19 cellular contexts compared by ENCODE assay signal in genomic region chr10:131183546-131184045, GRCh38.
DNase-seq lines count a peak whose midpoint lies in the region; ATAC-seq and TF ChIP-seq lines count a peak whose summit lies in the region.
"Had no signal": no experiment of that assay in that cellular context is flagged by ENCODE, and none has a peak within 500 bp of the region (broad histone marks: within the 10 kb centered on the region; RNA-seq: fewer than 3 reads in every experiment).

No MANE protein-coding gene starts in this region.

- no peaks in the 10 kb centered on the region for H3K9me3 ChIP-seq in upper lobe of right lung
- H3K9me3 ChIP-seq in PC-3 (ENCODE audit: low read length), result no peaks in the 10 kb centered on the region

- no peaks in the 10 kb centered on the region for H3K79me2 ChIP-seq in PC-3 (ENCODE audit: low read length)

- H3K4me1 ChIP-seq in upper lobe of right lung, result no peaks in the 10 kb centered on the region
- no peaks in the 10 kb centered on the region for H3K4me1 ChIP-seq in PC-3 (ENCODE audit: insufficient read depth, low read length)

- H4K20me1 ChIP-seq in PC-3 (ENCODE audit: low read length), result no peaks in the 10 kb centered on the region

- no peak for ATAC-seq in upper lobe of right lung
- no peak for ATAC-seq in PC-3
- ATAC-seq: CD8-positive, alpha-beta T cell; GM12878 had no signal

- H3K9ac ChIP-seq in PC-3 (ENCODE audit: low read length), result no peak overlapping the region
- H3K9ac ChIP-seq: BLaER1 treated with 17β-estradiol and CSF1 and Interleukin-3, amounts not matched to agents 10 nM and 100 nM had no signal

- TF ChIP-seq CTCF in coronary artery (IDR thresholded peaks at IDR 0.05) (no peak), upper lobe of right lung (IDR thresholded peaks at IDR 0.05) (no peak), PC-3 (conservative IDR thresholded peaks at IDR 0.05; ENCODE audit: low read depth, low read length) (no peak), foreskin fibroblast (IDR thresholded peaks at IDR 0.05; ENCODE audit: low read depth, low read length) (no peak)

- no peaks in the 10 kb centered on the region for H3K36me3 ChIP-seq in upper lobe of right lung
- no peaks in the 10 kb centered on the region for H3K36me3 ChIP-seq in PC-3 (ENCODE audit: low read depth, low read length)

- no peak overlapping the region for H3K27ac ChIP-seq in coronary artery
- no peak overlapping the region for H3K27ac ChIP-seq in upper lobe of right lung
- no peak overlapping the region for H3K27ac ChIP-seq in PC-3 (ENCODE audit: low read length)
- H3K27ac ChIP-seq: BLaER1 treated with 17β-estradiol and CSF1 and Interleukin-3, amounts not matched to agents 10 nM and 100 nM had no signal

- no TSS peak for BruUV-seq in PC-3 (replicated peaks; lab: Mats Ljungman, UMichigan)

- H3K27me3 ChIP-seq in upper lobe of right lung (peaks cover 8% of the 10 kb centered on the region), PC-3 (ENCODE audit: low read length) (no peaks in the 10 kb centered on the region)

- CTCF ChIA-PET in PC-3 (lab: Charles Lee), result no interaction called here

- H3K4me2 ChIP-seq in PC-3 (ENCODE audit: low read length), result no peak overlapping the region
- H3K4me2 ChIP-seq: BLaER1 treated with 17β-estradiol and CSF1 and Interleukin-3, amounts not matched to agents 10 nM and 100 nM had no signal

- peak; percentile 18 for DNase-seq in activated CD8-positive, alpha-beta memory T cell treated with anti-CD3 and anti-CD28 coated beads, Interleukin-2, amount 50 U/mL, for 48 hours
- DNase-seq in activated CD8-positive, alpha-beta memory T cell treated with anti-CD3 and anti-CD28 coated beads, Interleukin-2, amount 50 U/mL, for 4 hours, result no peak
- DNase-seq in coronary artery (ENCODE audit: low spot score), result peak; percentile 43
- DNase-seq in posterior vena cava (ENCODE audit: low spot score), result peak; percentile 22
- DNase-seq in upper lobe of right lung, result peak; percentile 36
- no peak for DNase-seq in PC-3
- DNase-seq in foreskin fibroblast, result no peak
- DNase-seq: 8988T, DND-41, NCI-H1105 treated with DMSO at 0.1 percent for 48 hours, NCI-H2171, NCI-H345, NCI-H524 treated with DMSO at 0.1 percent for 48 hours, NCI-H82, OCI-M1, Right ventricle myocardium superior had no signal

- H2AFZ ChIP-seq in PC-3 (ENCODE audit: low read length), result no peak overlapping the region

- intact Hi-C loops in posterior vena cava (cut with DNase I) (no loop called here), upper lobe of right lung (cut with DNase I) (no loop called here), PC-3 (cut with micrococcal nuclease) (no loop called here)

- H3K9me2 ChIP-seq in PC-3 (replicated peaks; ENCODE audit: low read length), result no peaks in the 10 kb centered on the region

- H3K4me3 ChIP-seq in coronary artery (no peak overlapping the region), upper lobe of right lung (no peak overlapping the region), PC-3 (ENCODE audit: low read length) (no peak overlapping the region), foreskin fibroblast (ENCODE audit: low read depth in 1 of 2, low read length in 2 of 2) (no peak overlapping the region)
- H3K4me3 ChIP-seq: BLaER1 treated with 17β-estradiol and CSF1 and Interleukin-3, amounts not matched to agents 10 nM and 100 nM; GM12878 had no signal

- POLR2A ChIA-PET in PC-3 (lab: Charles Lee; ENCODE audit: unreplicated experiment), result no interaction called here

- H3F3A ChIP-seq in PC-3 (ENCODE audit: low read length, unreplicated experiment), result no peaks in the 10 kb centered on the region

Comparison
In these comparisons a context has a peak if more than half of its experiments do, and no peak if none do; other contexts are left out.
1. DNase-seq: peak in activated CD8-positive, alpha-beta memory T cell treated with anti-CD3 and anti-CD28 coated beads, Interleukin-2, amount 50 U/mL, for 48 hours (single experiment), coronary artery (single experiment), posterior vena cava (single experiment) and upper lobe of right lung (single experiment); none in activated CD8-positive, alpha-beta memory T cell treated with anti-CD3 and anti-CD28 coated beads, Interleukin-2, amount 50 U/mL, for 4 hours (single experiment), PC-3 (single experiment) and foreskin fibroblast (0 of 2).